In genomic region chr11:44621784-44622183, GRCh38 we compare ENCODE assay signal across 15 cellular contexts. TPM values are rescaled to one million over a fixed set of nuclear protein-coding genes. Genes with fewer than 3 reads are reported as not detected.
A peak's percentile ranks its signal among the peaks of the same experiment; 100 is the strongest.
DNase-seq lines count a peak whose midpoint lies in the region; FAIRE-seq and TF ChIP-seq lines count a peak whose summit lies in the region.
"Had no signal": no experiment of that assay in that cellular context is flagged by ENCODE, and none has a peak within 500 bp of the region (broad histone marks: within the 10 kb centered on the region; RNA-seq: fewer than 3 reads in every experiment).

No MANE protein-coding gene starts in this region.

- H2BK20ac ChIP-seq in H1 (ENCODE audit: low read length): 0 out of 2 replicates have a peak overlapping the region, but pooled peaks have one; percentile 61

- H3K56ac ChIP-seq in H1 (replicated peaks; ENCODE audit: insufficient read length, low read depth, low read length): no peak overlapping the region

- no peak for TF ChIP-seq POLR2A in H1 (IDR thresholded peaks at IDR 0.05; ENCODE audit: control extremely low read depth in 1 of 2, low read depth in 2 of 2, low read length in 2 of 2)
- no peak for TF ChIP-seq POLR2A in spleen (IDR thresholded peaks at IDR 0.05)

- CTCF ChIA-PET in H1 (lab: Charles Lee; ENCODE audit: partially characterized antibody): interaction anchor here (0.5 to 8.8 kb wide), 60 partner anchors 9 to 489 kb away, joined by 3 to 162 read pairs (median 5); partner anchors contain the start of gene TSPAN18

- no peak overlapping the region for H3K14ac ChIP-seq in H1 (ENCODE audit: insufficient read length)

- H3K4me1 ChIP-seq in H1 (replicated peaks in 1 of 4; ENCODE audit: control insufficient read depth in 3 of 4, insufficient read depth in 4 of 4, low read length in 3 of 4) (no peaks in the 10 kb centered on the region; a peak in 2 of 7 replicates), spleen (peaks cover 14 to 61% (median 36%) of the 10 kb centered on the region in 6 donors)

- H3K36me3 ChIP-seq in H1 (ENCODE audit: control insufficient read depth in 2 of 4, insufficient read depth in 4 of 4, low read length in 3 of 4): no peaks in the 10 kb centered on the region
- peaks cover 0 to 61% (median 20%) of the 10 kb centered on the region in 6 donors for H3K36me3 ChIP-seq in spleen

- no peaks in the 10 kb centered on the region for H4K20me1 ChIP-seq in H1 (replicated peaks in 1 of 2; ENCODE audit: control insufficient read depth in 1 of 2, insufficient read depth in 2 of 2, low read length in 2 of 2)

- H3K79me2 ChIP-seq in H1 (ENCODE audit: control insufficient read depth in 1 of 2, insufficient read depth in 2 of 2, low read length in 2 of 2): no peaks in the 10 kb centered on the region

- no peak overlapping the region; the same call in 1 of the 2 replicates for H4K8ac ChIP-seq in H1 (ENCODE audit: extremely low read depth, insufficient read depth, low read length)

- H4K91ac ChIP-seq in H1 (replicated peaks; ENCODE audit: insufficient read length, low read length): peak overlapping the region; percentile 56

- peak overlapping the region; percentile 97 for H2BK15ac ChIP-seq in H1 (ENCODE audit: low read length)

- no peak overlapping the region for H2AFZ ChIP-seq in H1 (ENCODE audit: low read length)

- no peak for FAIRE-seq in H1 (lab: Jason Lieb, UNC)
- FAIRE-seq: astrocyte, D721Med had no signal

- peaks cover 0 to 9% (median 7%) of the 10 kb centered on the region in 4 experiments; a peak in 4 of 7 replicates for H3K27me3 ChIP-seq in H1 (replicated peaks in 1 of 4; ENCODE audit: control insufficient read depth in 3 of 4, extremely low read depth in 1 of 4, insufficient read depth in 3 of 4, low read length in 3 of 4)
- no peaks in the 10 kb centered on the region for H3K27me3 ChIP-seq in spleen (replicated peaks in 1 of 7)
- H3K27me3 ChIP-seq: heart right ventricle had no signal

- peak overlapping the region; percentile 32; the same call in 1 of the 2 replicates for H3K18ac ChIP-seq in H1 (ENCODE audit: extremely low read depth, low read length)

- H3K9me3 Mint-ChIP-seq in immature natural killer cell: no peaks in the 10 kb centered on the region

- no peak overlapping the region for H3K4me3 ChIP-seq in H1 (ENCODE audit: extremely low read depth in 1 of 4, insufficient read depth in 2 of 4, low read depth in 3 of 4, low read length in 4 of 4)
- no peak overlapping the region for H3K4me3 ChIP-seq in spleen

- H2AK5ac ChIP-seq in H1 (ENCODE audit: low read depth, low read length): 0 out of 2 replicates have a peak overlapping the region, but pooled peaks have one; percentile 65

- H3K23me2 ChIP-seq in H1 (ENCODE audit: low read depth, low read length): no peaks in the 10 kb centered on the region

- H3K27me3 Mint-ChIP-seq in immature natural killer cell (ENCODE audit: low read depth in 3 of 3): peaks cover 0 to 7% (median 2%) of the 10 kb centered on the region in 3 donors

- no peak overlapping the region for H3K27ac Mint-ChIP-seq in immature natural killer cell

- peak; percentile 55 for DNase-seq in activated CD8-positive, alpha-beta memory T cell treated with anti-CD3 and anti-CD28 coated beads for 24 hours
- DNase-seq in activated CD8-positive, alpha-beta memory T cell treated with anti-CD3 and anti-CD28 coated beads, Interleukin-2, amount 50 U/mL, for 4 hours: no peak
- peak; percentile 43 for DNase-seq in MV-4-11 (lab: John Stamatoyannopoulos, UW)
- DNase-seq in H1 (ENCODE audit: low read depth in 1 of 2, low spot score in 2 of 2): no peak
- DNase-seq in spleen: peak; percentile 34
- DNase-seq in immature natural killer cell: no peak
- no peak for DNase-seq in NCI-H526 (lab: John Stamatoyannopoulos, UW)
- DNase-seq in NCI-H1436 (lab: John Stamatoyannopoulos, UW): no peak
- DNase-seq: cortex of kidney, KG1 had no signal

- H3K4me2 ChIP-seq in H1 (ENCODE audit: insufficient read depth in 1 of 2, low read depth in 2 of 2, low read length in 2 of 2): peak overlapping the region; percentile 42 to 73; a peak in 3 of 4 replicates
- H3K4me2 ChIP-seq: SK-N-SH had no signal

- no peak overlapping the region for H3K23ac ChIP-seq in H1 (ENCODE audit: insufficient read length)

- 67% methylated on average over 8 of the region's 8 CpGs; no CpG with 5 or more reads in 1 of the 2 experiments for WGBS in H1 (ENCODE audit: extremely low coverage in 1 of 2, insufficient coverage in 1 of 2, insufficient read length in 1 of 2, insufficient replicate concordance in 2 of 2, low coverage in 1 of 2, low lambda C conversion rate in 2 of 2, missing lambda C conversion rate in 1 of 2), 2 experiments
- 68 to 84% (median 78%) methylated on average over 8 of the region's 8 CpGs for WGBS in spleen, 5 donors

- H2BK120ac ChIP-seq in H1 (replicated peaks; ENCODE audit: low read depth, low read length): no peak overlapping the region

- TF ChIP-seq CTCF in H1 (IDR thresholded peaks at IDR 0.05; ENCODE audit: control extremely low read depth in 1 of 3, insufficient read depth in 1 of 3, low read depth in 1 of 3, low read length in 3 of 3): no peak
- TF ChIP-seq CTCF in spleen (IDR thresholded peaks at IDR 0.05 in 8 of 11, conservative IDR thresholded peaks at IDR 0.05 in 3 of 11): no peak

- H3K9ac ChIP-seq in H1 (replicated peaks in 1 of 4; ENCODE audit: extremely low read depth in 1 of 4, low read depth in 3 of 4, low read length in 3 of 4): no peak overlapping the region
- H3K9ac ChIP-seq: SK-N-SH had no signal

- no peak overlapping the region for H3K4me3 Mint-ChIP-seq in immature natural killer cell

- H3K79me1 ChIP-seq in H1 (ENCODE audit: low read depth, low read length): no peaks in the 10 kb centered on the region

- H3K4me1 Mint-ChIP-seq in immature natural killer cell: no peaks in the 10 kb centered on the region

- TF ChIP-seq RAD21 in H1 (IDR thresholded peaks at IDR 0.05 in 1 of 2, conservative IDR thresholded peaks at IDR 0.05 in 1 of 2; ENCODE audit: low read depth in 2 of 2, low read length in 2 of 2): no peak

- H3K27ac ChIP-seq in H1 (ENCODE audit: low read depth, low read length): no peak overlapping the region
- no peak overlapping the region for H3K27ac ChIP-seq in spleen
- H3K27ac ChIP-seq: VCaP had no signal

- POLR2A ChIA-PET in H1 (lab: Charles Lee; ENCODE audit: partially characterized antibody): interaction anchor here (1.1 to 1.4 kb wide), 2 partner anchors 132 to 155 kb away, joined by 3 to 4 read pairs; no protein-coding TSS in a partner anchor

- H2BK5ac ChIP-seq in H1 (ENCODE audit: low read depth, low read length): no peak overlapping the region

- no peak for TF ChIP-seq EP300 in H1 (IDR thresholded peaks at IDR 0.05; ENCODE audit: borderline replicate concordance in 1 of 2, low read depth in 2 of 2, low read length in 2 of 2)

- H2BK12ac ChIP-seq in H1 (ENCODE audit: low read depth, low read length): 0 out of 2 replicates have a peak overlapping the region, but pooled peaks have one; percentile 14

- H3K9me3 ChIP-seq in H1 (ENCODE audit: insufficient read depth in 2 of 2, low read depth in 1 of 2, low read length in 1 of 2) (no peaks in the 10 kb centered on the region), spleen (peaks cover 0 to 4% (median 0%) of the 10 kb centered on the region in 8 donors)
- H3K9me3 ChIP-seq: SK-N-SH had no signal

- intact Hi-C loops in spleen (cut with DNase I; ENCODE audit: low total_unique reads): loop anchor here (5.0 kb wide), 1 partner anchor 291 kb away; no protein-coding TSS in a partner anchor

- H4K5ac ChIP-seq in H1 (ENCODE audit: insufficient read length, low read depth, low read length): no peak overlapping the region

- H3K36me3 Mint-ChIP-seq in immature natural killer cell: no peaks in the 10 kb centered on the region

- no peak overlapping the region for H3K4ac ChIP-seq in H1 (replicated peaks; ENCODE audit: insufficient read length, low read depth, low read length)

TF ChIP-seq in H1, 55 proteins besides CTCF, POLR2A, EP300 and RAD21 (continues in another document):
- TF ChIP-seq BCL11A (IDR thresholded peaks at IDR 0.05; ENCODE audit: low read depth in 2 of 2, low read length in 2 of 2) (no peak), TCF12 (IDR thresholded peaks at IDR 0.05; ENCODE audit: low read depth, low read length) (no peak), CTBP2 (IDR thresholded peaks at IDR 0.05; ENCODE audit: borderline replicate concordance, insufficient read depth, insufficient read length, low read length) (no peak), CHD2 (IDR thresholded peaks at IDR 0.05; ENCODE audit: low read length) (no peak), USF2 (IDR thresholded peaks at IDR 0.05; ENCODE audit: low read length) (no peak)

RNA-seq across cellular contexts. Expression of gene CD82, which starts 56.3 kb away (rescaled TPM):
- 7.9 and 8.6 TPM in 2 replicates for total RNA-seq in H1 (2021; fragmentation: NEBNext Ultra II Directional; extraction: Animal tissue kit (Norgen Biotek cat#: 25700))
- polyA plus RNA-seq in H1 (2011; rRNA removed): 10.1 and 10.3 TPM in 2 replicates
- 11.5 TPM for polyA plus RNA-seq in H1 (2011; cell fraction: cytosol; rRNA removed)
- polyA plus RNA-seq in H1 (2011; cell fraction: nucleus; rRNA removed): 5.3 TPM
- 6.0 to 11.2 TPM (median 8.8 TPM) in 4 replicates for polyA plus RNA-seq in H1 (2012, experiment 1 of 2)
- 5.3 TPM for polyA plus RNA-seq in H1 (2012, experiment 2 of 2)
- polyA plus RNA-seq in H1 (2013, experiment 1 of 2): 6.9 TPM
- 7.0 TPM for polyA plus RNA-seq in H1 (2013, experiment 2 of 2)
- polyA minus RNA-seq in H1 (2011; rRNA and poly(A)+ RNA removed): 3.8 and 10.3 TPM in 2 replicates
- polyA minus RNA-seq in H1 (2011; cell fraction: cytosol; rRNA and poly(A)+ RNA removed): 6.8 TPM
- 2.9 TPM for polyA minus RNA-seq in H1 (2011; cell fraction: nucleus; rRNA and poly(A)+ RNA removed)
- total RNA-seq in spleen: 100 to 1,000 TPM in 4 of 7 donors, 10 to 100 TPM in 3; 65.3 to 174 (median 125) TPM
- 100 to 1,000 TPM in 1 of 3 donors, 10 to 100 TPM in 2; 27.8 to 111 (median 35.3) TPM for polyA plus RNA-seq in spleen
- polyA plus RNA-seq in immature natural killer cell: 10 to 100 TPM in 2 of 3 donors, 1 to 10 TPM in 1; 9.7 to 15.7 (median 10.7) TPM

Comparison
In these comparisons a context has a peak if more than half of its experiments do, and no peak if none do; other contexts are left out.
1. DNase-seq: peak in activated CD8-positive, alpha-beta memory T cell treated with anti-CD3 and anti-CD28 coated beads for 24 hours (single experiment), MV-4-11 (single experiment) and spleen (single experiment); none in activated CD8-positive, alpha-beta memory T cell treated with anti-CD3 and anti-CD28 coated beads, Interleukin-2, amount 50 U/mL, for 4 hours (single experiment), H1 (0 of 2), immature natural killer cell (0 of 3), NCI-H526 (0 of 2) and NCI-H1436 (single experiment).